22 cellular contexts compared by ENCODE assay signal in the genomic region with DNA sequence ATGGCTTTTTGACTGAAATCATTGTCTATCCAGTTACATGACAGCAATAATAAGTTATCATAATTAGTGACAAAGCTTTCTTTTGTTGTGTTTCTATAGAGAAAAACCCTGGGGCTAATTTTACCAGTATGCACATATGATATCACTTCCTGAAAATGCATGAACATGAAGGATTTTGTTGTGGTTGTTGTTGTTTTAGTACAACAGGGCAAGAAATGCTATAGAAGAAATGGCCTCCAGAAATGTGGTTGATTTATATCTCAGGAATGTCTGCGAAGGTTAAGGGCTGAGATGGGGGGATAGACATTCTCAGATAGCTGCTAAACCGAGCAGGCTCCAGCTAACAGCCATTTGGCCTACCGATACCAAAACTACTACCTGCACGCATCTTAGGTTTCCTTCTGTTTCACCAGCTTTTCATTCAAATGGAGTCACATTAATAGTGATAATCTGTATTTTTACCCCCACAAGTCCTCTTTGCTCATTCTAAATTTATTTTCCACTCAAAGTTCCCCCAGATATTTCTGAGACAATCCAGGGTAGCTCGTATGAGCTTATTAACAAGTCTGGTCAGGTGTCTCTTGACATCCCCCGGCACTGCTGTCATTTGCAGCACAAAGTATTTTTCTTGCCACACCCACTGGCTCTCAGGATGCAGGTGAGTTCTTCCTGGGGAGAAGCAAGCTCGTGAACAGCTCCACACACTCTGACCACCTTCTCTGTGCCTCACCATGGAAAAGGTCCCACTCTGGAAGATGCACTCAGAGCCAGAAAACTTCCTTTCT.
DNase-seq lines count a peak whose midpoint lies in the region; ATAC-seq, FAIRE-seq and TF ChIP-seq lines count a peak whose summit lies in the region.
"Had no signal": no experiment of that assay in that cellular context is flagged by ENCODE, and none has a peak within 500 bp of the region (broad histone marks: within the 10 kb centered on the region; RNA-seq: fewer than 3 reads in every experiment).

No MANE protein-coding gene starts in this region.

- peak overlapping the region; percentile 95 for H3K27ac Mint-ChIP-seq in type B pancreatic cell
- H3K27ac Mint-ChIP-seq: activated CD8-positive, alpha-beta T cell treated with anti-CD3 and anti-CD28 coated beads for 36 hours; activated naive CD4-positive, alpha-beta T cell treated with anti-CD3 and anti-CD28 coated beads, Interleukin-2, amount 50 U/mL, for 72 hours; stimulated activated memory B cell treated with anti-CD40 and anti-IgM and Interleukin-4, amounts not matched to agents 10 μg/mL and 1 μg/mL and 100 μg/mL, for 72 hours; T-helper 17 cell; WTC11 had no signal

- ATAC-seq in GM12878 (peak; percentile 59), HG02763 (IDR thresholded peaks at IDR 0.05; ENCODE audit: unreplicated experiment) (no peak)
- ATAC-seq: activated CD8-positive, alpha-beta T cell treated with anti-CD3 and anti-CD28 coated beads for 36 hours; activated naive CD4-positive, alpha-beta T cell treated with anti-CD3 and anti-CD28 coated beads, Interleukin-2, amount 50 U/mL, for 72 hours; activated T-cell treated with anti-CD3 and anti-CD28 coated beads, Interleukin-2, amount 50 U/mL, for 4 hours; esophagus mucosa; right lobe of liver; stimulated activated memory B cell treated with anti-CD40 and anti-IgM and Interleukin-4, amounts not matched to agents 10 μg/mL and 1 μg/mL and 100 μg/mL, for 72 hours; T-helper 17 cell; WTC11 had no signal

- H3K36me3 Mint-ChIP-seq in type B pancreatic cell: peaks cover 5% of the 10 kb centered on the region
- H3K36me3 Mint-ChIP-seq: stimulated activated memory B cell treated with anti-CD40 and anti-IgM and Interleukin-4, amounts not matched to agents 10 μg/mL and 1 μg/mL and 100 μg/mL, for 72 hours; WTC11 had no signal

- H3K27me3 ChIP-seq in GM12878 (replicated peaks in 1 of 2; ENCODE audit: control insufficient read depth in 2 of 2, insufficient read depth in 2 of 2, low read length in 1 of 2): no peaks in the 10 kb centered on the region
- H3K27me3 ChIP-seq: right lobe of liver had no signal

- peaks cover 10% of the 10 kb centered on the region for H3K27me3 Mint-ChIP-seq in type B pancreatic cell
- H3K27me3 Mint-ChIP-seq: activated CD8-positive, alpha-beta T cell treated with anti-CD3 and anti-CD28 coated beads for 36 hours; stimulated activated memory B cell treated with anti-CD40 and anti-IgM and Interleukin-4, amounts not matched to agents 10 μg/mL and 1 μg/mL and 100 μg/mL, for 72 hours; T-helper 17 cell had no signal

- H3K36me3 ChIP-seq in GM12878 (ENCODE audit: control insufficient read depth in 2 of 2, insufficient read depth in 2 of 2, low read length in 1 of 2): no peaks in the 10 kb centered on the region
- H3K36me3 ChIP-seq: right lobe of liver had no signal

- 0 out of 2 replicates have a peak overlapping the region, but pooled peaks have one; percentile 17 for H3K4me2 ChIP-seq in GM12878 (ENCODE audit: control insufficient read depth, insufficient read depth)

- RAD21 ChIA-PET in GM12878 (lab: Charles Lee; ENCODE audit: unreplicated experiment): no interaction called here

- TF ChIP-seq EP300 in GM12878 (IDR thresholded peaks at IDR 0.05; ENCODE audit: borderline replicate concordance in 1 of 2, control insufficient read depth in 1 of 2, low read depth in 2 of 2, low read length in 2 of 2): no peak

- H3K9me3 ChIP-seq in GM12878 (replicated peaks; ENCODE audit: control insufficient read depth, insufficient read depth, low read length): no peaks in the 10 kb centered on the region; the same call in 1 of the 3 replicates
- H3K9me3 ChIP-seq: right lobe of liver had no signal

- H3K4me3 ChIP-seq in GM12878: no peak overlapping the region
- H3K4me3 ChIP-seq: right lobe of liver had no signal

- CTCF ChIA-PET in GM12878 (lab: Yijun Ruan, JAX): no interaction called here

- DNase-seq in NCI-H226 (peak; percentile 35), GM12878 (ENCODE audit: low read depth, low spot score) (no peak), islet precursor cell (peak; percentile 59), type B pancreatic cell (ENCODE audit: extremely low spot score, unreplicated experiment) (no peak), NCI-H748 treated with DMSO at 0.1 percent for 48 hours (lab: John Stamatoyannopoulos, UW) (no peak), epidermal melanocyte (ENCODE audit: insufficient read length, low spot score) (no peak)
- DNase-seq: activated CD8-positive, alpha-beta T cell treated with anti-CD3 and anti-CD28 coated beads for 36 hours; activated T-cell treated with anti-CD3 and anti-CD28 coated beads, Interleukin-2, amount 50 U/mL, for 4 hours; DND-41; GOT3; NCI-H1092 treated with DMSO at 0.1 percent for 48 hours; NCI-H510A treated with DMSO at 0.1 percent for 48 hours; occipital lobe; right lobe of liver; Right ventricle myocardium superior; T-helper 17 cell had no signal

- intact Hi-C loops in GM12878 (cut with micrococcal nuclease; ENCODE audit: unreplicated experiment): no loop called here

- no peak overlapping the region for H3K9ac ChIP-seq in GM12878 (ENCODE audit: control insufficient read depth, insufficient read depth, low read length)

- H3K27ac ChIP-seq in GM12878 (ENCODE audit: control insufficient read depth, insufficient read depth): no peak overlapping the region
- H3K27ac ChIP-seq: right lobe of liver had no signal

- TF ChIP-seq CTCF in GM12878 (IDR thresholded peaks at IDR 0.05 in 2 of 3, conservative IDR thresholded peaks at IDR 0.05 in 1 of 3; ENCODE audit: control insufficient read depth in 2 of 3, extremely low read depth in 1 of 3, insufficient read depth in 1 of 3, low read depth in 3 of 3, low read length in 3 of 3) (no peak), type B pancreatic cell (conservative IDR thresholded peaks at IDR 0.05) (no peak)

- no peak for TF ChIP-seq RAD21 in GM12878 (IDR thresholded peaks at IDR 0.05; ENCODE audit: insufficient read depth, low read depth, low read length)

- in situ Hi-C loops in GM12878 (cut with MboI): no loop called here

- no peaks in the 10 kb centered on the region for H4K20me1 ChIP-seq in GM12878 (ENCODE audit: control insufficient read depth, insufficient read depth)

- peak overlapping the region; percentile 62 for H3K4me3 Mint-ChIP-seq in type B pancreatic cell
- H3K4me3 Mint-ChIP-seq: activated CD8-positive, alpha-beta T cell treated with anti-CD3 and anti-CD28 coated beads for 36 hours; activated T-cell treated with anti-CD3 and anti-CD28 coated beads, Interleukin-2, amount 50 U/mL, for 4 hours; stimulated activated memory B cell treated with anti-CD40 and anti-IgM and Interleukin-4, amounts not matched to agents 10 μg/mL and 1 μg/mL and 100 μg/mL, for 72 hours; T-helper 17 cell; WTC11 had no signal

- POLR2A ChIA-PET in GM12878 (lab: Charles Lee): no interaction called here

- SMC1A ChIA-PET in GM12878 (lab: Charles Lee; ENCODE audit: uncharacterized antibody, unreplicated experiment): interaction anchor here (1.1 kb wide), 1 partner anchor 8 kb away, joined by 3 read pairs; no protein-coding TSS in a partner anchor

- peaks cover 11% of the 10 kb centered on the region for H3K4me1 Mint-ChIP-seq in type B pancreatic cell (ENCODE audit: unreplicated experiment)
- H3K4me1 Mint-ChIP-seq: stimulated activated memory B cell treated with anti-CD40 and anti-IgM and Interleukin-4, amounts not matched to agents 10 μg/mL and 1 μg/mL and 100 μg/mL, for 72 hours; T-helper 17 cell had no signal

- FAIRE-seq in GM12878 (lab: Jason Lieb, UNC): no peak
- FAIRE-seq: GM18507 had no signal

- 33% methylated on average over 7 of the region's 7 CpGs for WGBS in GM12878 (ENCODE audit: insufficient coverage, insufficient replicate concordance, low lambda C conversion rate, missing lambda C conversion rate)

- H3K4me1 ChIP-seq in GM12878 (ENCODE audit: control insufficient read depth, insufficient read depth, low read length): no peaks in the 10 kb centered on the region
- H3K4me1 ChIP-seq: right lobe of liver had no signal

- no peak overlapping the region for H2AFZ ChIP-seq in GM12878 (ENCODE audit: control insufficient read depth, low read depth, low read length)

- TF ChIP-seq POLR2A in GM12878 (IDR thresholded peaks at IDR 0.05; ENCODE audit: low read depth, low read length): no peak

- BruUV-seq in GM12878 (replicated peaks; lab: Mats Ljungman, UMichigan): no TSS peak

- H3K79me2 ChIP-seq in GM12878 (ENCODE audit: control insufficient read depth, insufficient read depth, low read length): no peaks in the 10 kb centered on the region

- H3K9me3 Mint-ChIP-seq in type B pancreatic cell: peaks cover 13% of the 10 kb centered on the region

TF ChIP-seq in GM12878, 131 proteins besides CTCF, POLR2A, EP300 and RAD21:
- TF ChIP-seq MAX (IDR thresholded peaks at IDR 0.05; ENCODE audit: low read depth, low read length): no peak
- peak; percentile 30; the same call in 1 of the 2 replicates for TF ChIP-seq NFIC (IDR thresholded peaks at IDR 0.05; ENCODE audit: low read depth, low read length)

Comparison
In these comparisons a context has a peak if more than half of its experiments do, and no peak if none do; other contexts are left out.
1. DNase-seq: peak in NCI-H226 (single experiment) and islet precursor cell (single experiment); none in GM12878 (single experiment), type B pancreatic cell (single experiment), NCI-H748 treated with DMSO at 0.1 percent for 48 hours (single experiment) and epidermal melanocyte (single experiment).